9 cellular contexts compared by ENCODE assay signal in genomic region chr2:69798466-69798908, GRCh38. TPM values are rescaled to one million over a fixed set of nuclear protein-coding genes. Genes with fewer than 3 reads are reported as not detected.
A peak's percentile ranks its signal among the peaks of the same experiment; 100 is the strongest.
DNase-seq lines count a peak whose midpoint lies in the region; ATAC-seq, FAIRE-seq and TF ChIP-seq lines count a peak whose summit lies in the region.
"Had no signal": no experiment of that assay in that cellular context is flagged by ENCODE, and none has a peak within 500 bp of the region (broad histone marks: within the 10 kb centered on the region; RNA-seq: fewer than 3 reads in every experiment).

No MANE protein-coding gene starts in this region.

- intact Hi-C loops in kidney (cut with DNase I): no loop called here

- H3K4me3 ChIP-seq in kidney (ENCODE audit: low read length in 2 of 2): peak overlapping the region; percentile 43 to 58
- H3K4me3 ChIP-seq in suprapubic skin: peak overlapping the region; percentile 29

- H3K4me1 Mint-ChIP-seq in activated naive CD8-positive, alpha-beta T cell treated with anti-CD3 and anti-CD28 coated beads for 36 hours: peaks cover 7% of the 10 kb centered on the region

- H3K27ac Mint-ChIP-seq in activated naive CD8-positive, alpha-beta T cell treated with anti-CD3 and anti-CD28 coated beads for 36 hours: no peak overlapping the region

- no peak for TF ChIP-seq POLR2A in suprapubic skin (IDR thresholded peaks at IDR 0.05)

- TF ChIP-seq CTCF in kidney (IDR thresholded peaks at IDR 0.05; ENCODE audit: borderline replicate concordance, extremely low read depth, insufficient read depth) (no peak), suprapubic skin (IDR thresholded peaks at IDR 0.05) (no peak)

- TF ChIP-seq EP300 in suprapubic skin (IDR thresholded peaks at IDR 0.05): no peak

- no peaks in the 10 kb centered on the region for H3K27me3 ChIP-seq in suprapubic skin

- FAIRE-seq in kidney (lab: Jason Lieb, UNC) (no peak), RCC 7860 (lab: Jason Lieb, UNC) (no peak)

- ATAC-seq in GM21423 (IDR thresholded peaks at IDR 0.05; ENCODE audit: unreplicated experiment): no peak
- ATAC-seq in GM18519 (IDR thresholded peaks at IDR 0.05; ENCODE audit: low FRiP score, unreplicated experiment): no peak

- peak overlapping the region; percentile 49 to 56 for H3K9ac ChIP-seq in kidney (ENCODE audit: low read length in 2 of 2)

- 28% methylated on average over 7 of the region's 7 CpGs for WGBS in suprapubic skin

- H3K9me3 ChIP-seq in kidney (ENCODE audit: control insufficient read depth in 1 of 2, low read length in 2 of 2): no peaks in the 10 kb centered on the region
- H3K9me3 ChIP-seq in suprapubic skin: no peaks in the 10 kb centered on the region

- H3K36me3 ChIP-seq in kidney (ENCODE audit: control insufficient read depth in 1 of 2, insufficient read depth in 2 of 2, low read length in 2 of 2) (no peaks in the 10 kb centered on the region), suprapubic skin (peaks cover 3% of the 10 kb centered on the region)

- H3K4me1 ChIP-seq in kidney (ENCODE audit: control insufficient read depth in 1 of 2, insufficient read depth in 1 of 2, low read depth in 1 of 2, low read length in 2 of 2) (peaks cover 19 to 20% of the 10 kb centered on the region in 2 donors), suprapubic skin (peaks cover 26% of the 10 kb centered on the region)

- peaks cover 3% of the 10 kb centered on the region for H3K27me3 Mint-ChIP-seq in activated naive CD8-positive, alpha-beta T cell treated with anti-CD3 and anti-CD28 coated beads for 36 hours

- peak overlapping the region; percentile 42 for H3K4me3 Mint-ChIP-seq in activated naive CD8-positive, alpha-beta T cell treated with anti-CD3 and anti-CD28 coated beads for 36 hours

- DNase-seq in DMS79 treated with DMSO at 0.1 percent for 48 hours (lab: John Stamatoyannopoulos, UW) (peak; percentile 44), DMS79 (lab: John Stamatoyannopoulos, UW) (no peak), kidney (no peak), suprapubic skin (ENCODE audit: low spot score in 2 of 2) (peak in 1 of 2 donors; percentile 66), RCC 7860 (ENCODE audit: low spot score) (no peak)
- no peak for DNase-seq in activated naive CD8-positive, alpha-beta T cell treated with anti-CD3 and anti-CD28 coated beads for 36 hours

- peak overlapping the region; percentile 69 to 92 for H3K27ac ChIP-seq in kidney (ENCODE audit: low read depth in 2 of 2, low read length in 2 of 2)
- H3K27ac ChIP-seq in suprapubic skin: peak overlapping the region; percentile 61
- H3K27ac ChIP-seq: 22Rv1 had no signal

- H3K9me3 Mint-ChIP-seq in activated naive CD8-positive, alpha-beta T cell treated with anti-CD3 and anti-CD28 coated beads for 36 hours: no peaks in the 10 kb centered on the region

- H3K36me3 Mint-ChIP-seq in activated naive CD8-positive, alpha-beta T cell treated with anti-CD3 and anti-CD28 coated beads for 36 hours: no peaks in the 10 kb centered on the region

RNA-seq across cellular contexts. Expression of gene GMCL1, which starts 31.0 kb away (rescaled TPM):
- 10 to 100 TPM; 14.2 to 16.1 TPM for total RNA-seq in activated naive CD8-positive, alpha-beta T cell treated with anti-CD3 and anti-CD28 coated beads for 36 hours
- total RNA-seq in kidney (14.0 TPM), suprapubic skin (10 to 100 TPM in 3 of 4 donors, 1 to 10 TPM in 1; 9.3 to 15.0 (median 14.4) TPM)
- 6.3 TPM for polyA plus RNA-seq in kidney (ENCODE audit: insufficient read depth, low read depth, low replicate concordance)

RNA-seq across cellular contexts. Expression of gene ANXA4, which starts 56.6 kb away (rescaled TPM):
- total RNA-seq in activated naive CD8-positive, alpha-beta T cell treated with anti-CD3 and anti-CD28 coated beads for 36 hours: 10 to 100 TPM; 15.2 to 15.6 TPM
- total RNA-seq in kidney: 287 TPM
- 168 TPM for polyA plus RNA-seq in kidney (ENCODE audit: insufficient read depth, low read depth, low replicate concordance)
- total RNA-seq in suprapubic skin: 10 to 100 TPM; 58.1 to 91.6 (median 85.8) TPM
